Comparison of ENCODE assay signal across 10 cellular contexts in the genomic region with DNA sequence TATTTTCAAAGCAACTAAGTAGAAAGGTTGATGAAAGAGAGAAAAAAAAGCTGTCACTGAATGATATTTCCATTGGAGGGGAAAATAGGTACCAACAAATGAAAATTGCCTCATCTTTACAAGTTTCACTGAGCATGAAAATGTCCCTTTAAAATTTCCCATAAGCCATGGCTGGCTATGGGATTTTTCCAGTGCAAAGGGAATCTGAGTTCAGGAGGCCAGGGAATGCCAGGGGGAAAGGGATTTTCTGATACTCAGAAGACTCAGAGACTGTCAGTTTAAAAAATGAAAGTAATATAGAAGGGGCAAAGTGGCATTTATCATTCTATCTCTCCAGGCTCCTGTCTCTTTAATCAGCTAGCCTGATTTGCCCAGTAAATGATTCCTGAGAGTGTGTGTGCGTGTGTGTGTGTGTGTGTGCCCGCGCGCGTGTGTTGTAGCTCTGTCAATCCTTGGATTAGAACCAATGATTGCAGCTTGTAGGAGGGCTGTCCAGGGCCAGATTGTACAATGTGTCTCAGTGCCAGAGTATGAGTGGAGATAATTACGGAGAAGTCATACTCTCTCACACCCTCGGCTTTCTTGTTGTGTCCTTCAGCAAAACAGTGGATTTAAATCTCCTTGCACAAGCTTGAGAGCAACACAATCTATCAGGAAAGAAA. TPM values are rescaled to one million over a fixed set of nuclear protein-coding genes. Genes with fewer than 3 reads are reported as not detected.
A peak's percentile ranks its signal among the peaks of the same experiment; 100 is the strongest.
DNase-seq lines count a peak whose midpoint lies in the region; TF ChIP-seq lines count a peak whose summit lies in the region.
"Had no signal": no experiment of that assay in that cellular context is flagged by ENCODE, and none has a peak within 500 bp of the region (broad histone marks: within the 10 kb centered on the region; RNA-seq: fewer than 3 reads in every experiment).

A gene (plus strand): TSS at position 526 of the 662 bp plus-strand sequence.

- no peak for TF ChIP-seq CTCF in AG09319 (IDR thresholded peaks at IDR 0.05; ENCODE audit: low read depth, low read length)
- no peak for TF ChIP-seq CTCF in neural cell (IDR thresholded peaks at IDR 0.05; ENCODE audit: poor library complexity, severe bottlenecking)

- no peaks in the 10 kb centered on the region for H3F3A ChIP-seq in neural cell (ENCODE audit: insufficient read depth, low read length, poor library complexity, severe bottlenecking)

- no peaks in the 10 kb centered on the region for H3K79me2 ChIP-seq in neural cell (replicated peaks; ENCODE audit: insufficient read depth, low read length)

- no peak for TF ChIP-seq EP300 in neural cell (conservative IDR thresholded peaks at IDR 0.05; ENCODE audit: poor library complexity, severe bottlenecking)

- no peaks in the 10 kb centered on the region for H3K36me3 ChIP-seq in neural cell (ENCODE audit: insufficient read depth, low read length)

- H3K4me3 ChIP-seq in neural cell (ENCODE audit: low read length) = peak within 1 kb of the TSS; percentile 57

- TF ChIP-seq RAD21 in neural cell (conservative IDR thresholded peaks at IDR 0.05) = no peak

- H2AFZ ChIP-seq in neural cell (ENCODE audit: low read depth, low read length) = no peak within 1 kb of the TSS

- no peaks in the 10 kb centered on the region for H3K27me3 ChIP-seq in neural cell (ENCODE audit: insufficient read depth, low read depth, low read length)

- H4K20me1 ChIP-seq in neural cell (ENCODE audit: insufficient read depth) = no peaks in the 10 kb centered on the region

- H3K9ac ChIP-seq in neural cell (ENCODE audit: low read length) = peak within 1 kb of the TSS; percentile 40

- DNase-seq in AG09319 (ENCODE audit: extremely low read depth, low read depth) = peak; percentile 18
- DNase-seq in NCI-H82 (lab: John Stamatoyannopoulos, UW) = peak; percentile 91
- DNase-seq in fibroblast of the conjunctiva (ENCODE audit: low read depth) = peak; percentile 12
- no peak for DNase-seq in COLO829 (ENCODE audit: low spot score)
- no peak for DNase-seq in activated CD4-positive, alpha-beta T cell treated with anti-CD3 and anti-CD28 coated beads for 48 hours
- DNase-seq in iPS-NIHi7 (ENCODE audit: extremely low spot score) = no peak
- DNase-seq in stimulated activated naive CD4-positive, alpha-beta T cell treated with Interleukin-2 at 50 U/mL for 16 hours (lab: John Stamatoyannopoulos, UW) = no peak
- DNase-seq: activated CD8-positive, alpha-beta T cell treated with anti-CD3 and anti-CD28 coated beads, Interleukin-2, amount 10 ng/mL, durations not matched to agents 7 days and 5 days; CD4-positive, alpha-beta memory T cell had no signal

- peak within 1 kb of the TSS; percentile 12 for H3K4me2 ChIP-seq in neural cell (ENCODE audit: low read length)

- H3K9me2 ChIP-seq in neural cell (ENCODE audit: insufficient read depth, low read length) = no peaks in the 10 kb centered on the region

- H3K9me3 ChIP-seq in neural cell (ENCODE audit: low read length) = no peaks in the 10 kb centered on the region

- peak within 1 kb of the TSS; percentile 45 for H3K27ac ChIP-seq in neural cell (ENCODE audit: low read length)

TF ChIP-seq in neural cell, 6 proteins besides CTCF, POLR2A, EP300 and RAD21:
- no peak for TF ChIP-seq MXI1 (conservative IDR thresholded peaks at IDR 0.05; ENCODE audit: poor library complexity, severe bottlenecking)
- TF ChIP-seq, protein P1, sequence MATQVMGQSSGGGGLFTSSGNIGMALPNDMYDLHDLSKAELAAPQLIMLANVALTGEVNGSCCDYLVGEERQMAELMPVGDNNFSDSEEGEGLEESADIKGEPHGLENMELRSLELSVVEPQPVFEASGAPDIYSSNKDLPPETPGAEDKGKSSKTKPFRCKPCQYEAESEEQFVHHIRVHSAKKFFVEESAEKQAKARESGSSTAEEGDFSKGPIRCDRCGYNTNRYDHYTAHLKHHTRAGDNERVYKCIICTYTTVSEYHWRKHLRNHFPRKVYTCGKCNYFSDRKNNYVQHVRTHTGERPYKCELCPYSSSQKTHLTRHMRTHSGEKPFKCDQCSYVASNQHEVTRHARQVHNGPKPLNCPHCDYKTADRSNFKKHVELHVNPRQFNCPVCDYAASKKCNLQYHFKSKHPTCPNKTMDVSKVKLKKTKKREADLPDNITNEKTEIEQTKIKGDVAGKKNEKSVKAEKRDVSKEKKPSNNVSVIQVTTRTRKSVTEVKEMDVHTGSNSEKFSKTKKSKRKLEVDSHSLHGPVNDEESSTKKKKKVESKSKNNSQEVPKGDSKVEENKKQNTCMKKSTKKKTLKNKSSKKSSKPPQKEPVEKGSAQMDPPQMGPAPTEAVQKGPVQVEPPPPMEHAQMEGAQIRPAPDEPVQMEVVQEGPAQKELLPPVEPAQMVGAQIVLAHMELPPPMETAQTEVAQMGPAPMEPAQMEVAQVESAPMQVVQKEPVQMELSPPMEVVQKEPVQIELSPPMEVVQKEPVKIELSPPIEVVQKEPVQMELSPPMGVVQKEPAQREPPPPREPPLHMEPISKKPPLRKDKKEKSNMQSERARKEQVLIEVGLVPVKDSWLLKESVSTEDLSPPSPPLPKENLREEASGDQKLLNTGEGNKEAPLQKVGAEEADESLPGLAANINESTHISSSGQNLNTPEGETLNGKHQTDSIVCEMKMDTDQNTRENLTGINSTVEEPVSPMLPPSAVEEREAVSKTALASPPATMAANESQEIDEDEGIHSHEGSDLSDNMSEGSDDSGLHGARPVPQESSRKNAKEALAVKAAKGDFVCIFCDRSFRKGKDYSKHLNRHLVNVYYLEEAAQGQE (IDR thresholded peaks at IDR 0.05; ENCODE audit: borderline replicate concordance) = peak; percentile 52

RNA-seq across cellular contexts. Expression of the gene that starts here (rescaled TPM):
- polyA plus RNA-seq in neural cell = 34.1 and 39.4 TPM in 2 replicates
- polyA minus RNA-seq in neural cell = 79.3 and 83.0 TPM in 2 replicates
- polyA plus RNA-seq: CD4-positive, alpha-beta memory T cell had no signal

Comparison
In these comparisons a context has a peak if more than half of its experiments do, and no peak if none do; other contexts are left out.
1. DNase-seq: peak in AG09319 (single experiment), NCI-H82 (single experiment) and fibroblast of the conjunctiva (single experiment); none in COLO829 (single experiment), activated CD4-positive, alpha-beta T cell treated with anti-CD3 and anti-CD28 coated beads for 48 hours (single experiment), iPS-NIHi7 (single experiment) and stimulated activated naive CD4-positive, alpha-beta T cell treated with Interleukin-2 at 50 U/mL for 16 hours (single experiment).